8 cellular contexts compared by ENCODE assay signal in genomic region chr1:78145105-78145580, GRCh38.
DNase-seq lines count a peak whose midpoint lies in the region; ATAC-seq and TF ChIP-seq lines count a peak whose summit lies in the region.

No MANE protein-coding gene starts in this region.

- intact Hi-C loops in adrenal gland (cut with DNase I) = loop anchor here in 1 of 2 donors (5.0 kb wide), 1 partner anchor 462 kb away; no protein-coding TSS in a partner anchor
- intact Hi-C loops in left ventricle myocardium superior (cut with micrococcal nuclease) = no loop called here

- no peak for TF ChIP-seq POLR2A in adrenal gland (IDR thresholded peaks at IDR 0.05)

- H3K9me3 ChIP-seq in adrenal gland (replicated peaks in 1 of 3) = no peaks in the 10 kb centered on the region

- TF ChIP-seq CTCF in adrenal gland (IDR thresholded peaks at IDR 0.05) (peak; percentile 77 to 90 (median 83)), retinal pigment epithelial cell (conservative IDR thresholded peaks at IDR 0.05; ENCODE audit: low read depth, low read length) (peak; percentile 90)

- DNase-seq in NCI-H2171 treated with DMSO at 0.1 percent for 48 hours (lab: John Stamatoyannopoulos, UW) (peak; percentile 48), NCI-H2171 (lab: John Stamatoyannopoulos, UW) (no peak), NOMO-1 treated with DMSO at 0.1 percent for 48 hours (lab: John Stamatoyannopoulos, UW; ENCODE audit: unreplicated experiment) (peak; percentile 76), adrenal gland (peak; percentile 40 to 82 (median 66)), left ventricle myocardium superior (peak; percentile 48), retinal pigment epithelial cell (ENCODE audit: low read depth) (peak; percentile 16)

- peak; percentile 77 for ATAC-seq in GM21515 (IDR thresholded peaks at IDR 0.05; ENCODE audit: unreplicated experiment)
- ATAC-seq in HG03575 (IDR thresholded peaks at IDR 0.05; ENCODE audit: extremely low read depth, insufficient number of reproducible peaks, low FRiP score, unreplicated experiment) = peak; percentile 67
- peak; percentile 63 for ATAC-seq in left ventricle myocardium superior

- WGBS in adrenal gland, 4 donors = 0 to 12% (median 5%) methylated on average over 2 of the region's 2 CpGs

- H3K36me3 ChIP-seq in adrenal gland (replicated peaks in 1 of 2) = no peaks in the 10 kb centered on the region

- no peaks in the 10 kb centered on the region for H3K27me3 ChIP-seq in adrenal gland

- H3K4me1 ChIP-seq in adrenal gland (replicated peaks in 1 of 2) = no peaks in the 10 kb centered on the region

- H3K4me3 ChIP-seq in adrenal gland (no peak overlapping the region), retinal pigment epithelial cell (ENCODE audit: low read length) (no peak overlapping the region)

- no peak overlapping the region for H3K27ac ChIP-seq in adrenal gland
